1 cellular context compared by ENCODE assay signal in genomic region chr4:30973993-30974392, GRCh38.
TF ChIP-seq lines count a peak whose summit lies in the region.

No MANE protein-coding gene starts in this region.

TF ChIP-seq in HCT116, 20 proteins besides CTCF, POLR2A, EP300 and RAD21 (continued from another document):
- no peak for TF ChIP-seq MAX (IDR thresholded peaks at IDR 0.05)
- no peak for TF ChIP-seq SP1 (IDR thresholded peaks at IDR 0.05; ENCODE audit: low read depth)
- TF ChIP-seq ZBTB33 (IDR thresholded peaks at IDR 0.05; ENCODE audit: extremely low read depth, insufficient replicate concordance, low read length): no peak
- no peak for TF ChIP-seq EZH2phosphoT487 (IDR thresholded peaks at IDR 0.05; ENCODE audit: borderline replicate concordance)
